ENCODE assay signal across 1 cellular context in genomic region chr13:112587767-112588489, GRCh38.
TF ChIP-seq lines count a peak whose summit lies in the region.

TSS of gene TUBGCP3 (minus strand) at chr13:112588153. CDS start at chr13:112587980, 173 bp downstream.

TF ChIP-seq in K562, 482 proteins besides CTCF, POLR2A, EP300 and RAD21 (continued from another document and continues in another):
- TF ChIP-seq ZNF740 (CRISPR knock-in tag; IDR thresholded peaks at IDR 0.05) (no peak; the same call in 1 of the 2 replicates), ZNF740 (tag; IDR thresholded peaks at IDR 0.05) (no peak), HSF4 (CRISPR knock-in tag; IDR thresholded peaks at IDR 0.05; ENCODE audit: borderline replicate concordance) (no peak), WHSC1 (IDR thresholded peaks at IDR 0.05; ENCODE audit: low read length) (no peak), EWSR1 (IDR thresholded peaks at IDR 0.05; ENCODE audit: borderline replicate concordance, low read depth, partially characterized antibody) (no peak), FOXP4 (CRISPR knock-in tag; IDR thresholded peaks at IDR 0.05; ENCODE audit: borderline replicate concordance) (no peak), TAL1 (IDR thresholded peaks at IDR 0.05) (no peak), KAT8 (IDR thresholded peaks at IDR 0.05; ENCODE audit: low read depth) (no peak), ZNF239 (CRISPR knock-in tag; IDR thresholded peaks at IDR 0.05) (no peak; the same call in 1 of the 2 replicates), FOS (IDR thresholded peaks at IDR 0.05; ENCODE audit: extremely low read depth, insufficient read length) (no peak), SNIP1 (IDR thresholded peaks at IDR 0.05; ENCODE audit: low read depth) (no peak), SPI1 (IDR thresholded peaks at IDR 0.05; ENCODE audit: borderline replicate concordance, low read depth, low read length) (peak; percentile 32; the same call in 1 of the 2 replicates), ZNF318 (IDR thresholded peaks at IDR 0.05; ENCODE audit: borderline replicate concordance in 1 of 2, low read depth in 1 of 2) (no peak), ERF (CRISPR knock-in tag; IDR thresholded peaks at IDR 0.05) (no peak), TFAM (CRISPR knock-in tag; conservative IDR thresholded peaks at IDR 0.05) (no peak), RBM22 (IDR thresholded peaks at IDR 0.05; ENCODE audit: low read depth, low read length, poor library complexity, severe bottlenecking) (no peak), CLOCK (CRISPR knock-in tag; IDR thresholded peaks at IDR 0.05; ENCODE audit: borderline replicate concordance) (no peak), KDM4B (IDR thresholded peaks at IDR 0.05; ENCODE audit: borderline replicate concordance in 2 of 2, low read depth in 1 of 2) (peak in 1 of 2 experiments; percentile 21; a peak in 1 of 4 replicates), MTA1 (IDR thresholded peaks at IDR 0.05; ENCODE audit: borderline replicate concordance) (no peak), EGR1 (conservative IDR thresholded peaks at IDR 0.05) (peak; percentile 43; the same call in 1 of the 2 replicates), ATF7 (IDR thresholded peaks at IDR 0.05) (peak; percentile 47; the same call in 1 of the 2 replicates), PRMT5 (CRISPR knock-in tag; IDR thresholded peaks at IDR 0.05) (no peak), POLR2AphosphoS5 (IDR thresholded peaks at IDR 0.05; ENCODE audit: control insufficient read depth, insufficient read depth, low read depth, low read length) (peak; percentile 51), KLF13 (tag; IDR thresholded peaks at IDR 0.05; ENCODE audit: borderline replicate concordance, low read depth) (no peak), ZFX (CRISPR knock-in tag; IDR thresholded peaks at IDR 0.05) (peak; percentile 94), TCF3 (CRISPR knock-in tag; IDR thresholded peaks at IDR 0.05) (no peak; the same call in 1 of the 2 replicates), BRD4 (IDR thresholded peaks at IDR 0.05) (peak; percentile 76; the same call in 1 of the 2 replicates), RNF2 (IDR thresholded peaks at IDR 0.05) (peak; percentile 84; the same call in 1 of the 2 replicates), TSHZ1 (CRISPR knock-in tag; IDR thresholded peaks at IDR 0.05) (no peak), ZNF253 (CRISPR knock-in tag; conservative IDR thresholded peaks at IDR 0.05) (no peak), MAX (CRISPR knock-in tag; IDR thresholded peaks at IDR 0.05) (peak; percentile 92), BRF1 (IDR thresholded peaks at IDR 0.05; ENCODE audit: borderline replicate concordance, extremely low read depth, insufficient read length) (no peak), AFF4 (CRISPR knock-in tag; IDR thresholded peaks at IDR 0.05) (peak; percentile 86; the same call in 1 of the 2 replicates), DACH1 (IDR thresholded peaks at IDR 0.05; ENCODE audit: partially characterized antibody) (no peak), PURB (CRISPR knock-in tag; IDR thresholded peaks at IDR 0.05; ENCODE audit: low read depth) (no peak), SMARCE1 (IDR thresholded peaks at IDR 0.05) (no peak), HMG20B (CRISPR knock-in tag; IDR thresholded peaks at IDR 0.05) (no peak), NFE2L1 (tag; IDR thresholded peaks at IDR 0.05; ENCODE audit: borderline replicate concordance, low read depth) (no peak), MAFF (IDR thresholded peaks at IDR 0.05; ENCODE audit: low read length) (no peak), ZNF324 (CRISPR knock-in tag; IDR thresholded peaks at IDR 0.05) (no peak), CHD4 (IDR thresholded peaks at IDR 0.05; ENCODE audit: insufficient read depth, insufficient replicate concordance, low read depth, low read length, poor library complexity, severe bottlenecking) (no peak), RBM17 (IDR thresholded peaks at IDR 0.05; ENCODE audit: borderline replicate concordance, low read depth, low read length) (no peak), SIRT6 (IDR thresholded peaks at IDR 0.05; ENCODE audit: low read depth, low read length) (no peak)
